In genomic region chr13:66560991-66561390, GRCh38 we compare ENCODE assay signal across 20 cellular contexts.
DNase-seq lines count a peak whose midpoint lies in the region; TF ChIP-seq lines count a peak whose summit lies in the region.
"Had no signal": no experiment of that assay in that cellular context is flagged by ENCODE, and none has a peak within 500 bp of the region (broad histone marks: within the 10 kb centered on the region; RNA-seq: fewer than 3 reads in every experiment).

No MANE protein-coding gene starts in this region.

- peak; percentile 3 for DNase-seq in activated gamma-delta T cell (lab: John Stamatoyannopoulos, UW)
- no peak for DNase-seq in activated gamma-delta T cell treated with Interleukin-2 at 50 U/mL for 16 hours
- no peak for DNase-seq in HEK293T (ENCODE audit: extremely low spot score)
- DNase-seq in testis, result no peak
- no peak for DNase-seq in stimulated activated naive CD4-positive, alpha-beta T cell (lab: John Stamatoyannopoulos, UW)
- DNase-seq: AML-193; CD8-positive, alpha-beta memory T cell; COR-L47; DMS 273 treated with DMSO at 0.1 percent for 48 hours; DMS153; DMS53; DMS79; DND-41; EL; GDM1 had no signal

- H3K9me3 ChIP-seq in testis, result no peaks in the 10 kb centered on the region
- H3K9me3 ChIP-seq: A549 had no signal

- TF ChIP-seq CTCF in testis (IDR thresholded peaks at IDR 0.05), result no peak

- CTCF ChIA-PET in HEK293T (lab: Yijun Ruan, JAX), result interaction anchor here (2.5 kb wide), 1 partner anchor 17 kb away, joined by 8 read pairs; no protein-coding TSS in a partner anchor

- peak overlapping the region; percentile 4 to 29 for H3K4me3 ChIP-seq in testis
- H3K4me3 ChIP-seq: A549; BLaER1 treated with 17β-estradiol and CSF1 and Interleukin-3, amounts not matched to agents 10 nM and 100 nM; GM12878 had no signal

- intact Hi-C loops in testis (cut with DNase I; ENCODE audit: low total_unique reads), result no loop called here

- no peaks in the 10 kb centered on the region for H3K36me3 ChIP-seq in testis (ENCODE audit: low read depth, missing control alignments)
- H3K36me3 ChIP-seq: BLaER1 treated with 17β-estradiol and CSF1 and Interleukin-3, amounts not matched to agents 10 nM and 100 nM had no signal

- H3K4me1 ChIP-seq in testis, result peaks cover 6% of the 10 kb centered on the region

- POLR2A ChIA-PET in HEK293T (lab: Yijun Ruan, JAX), result no interaction called here

- no peaks in the 10 kb centered on the region for H3K27me3 ChIP-seq in testis
- H3K27me3 ChIP-seq: BLaER1 treated with 17β-estradiol and CSF1 and Interleukin-3, amounts not matched to agents 10 nM and 100 nM had no signal

- H3K27ac ChIP-seq in testis, result no peak overlapping the region
- H3K27ac ChIP-seq: 22Rv1; BLaER1 treated with 17β-estradiol and CSF1 and Interleukin-3, amounts not matched to agents 10 nM and 100 nM; C4-2B had no signal

- no peak for TF ChIP-seq POLR2A in testis (IDR thresholded peaks at IDR 0.05)

- 71 to 88% methylated on average over 5 to 23 of the region's 26 CpGs for WGBS in testis, 2 donors

TF ChIP-seq in HEK293T, 16 proteins besides CTCF, POLR2A, EP300 and RAD21:
- TF ChIP-seq SP1 (IDR thresholded peaks at IDR 0.05), result no peak
- no peak for TF ChIP-seq SUZ12 (IDR thresholded peaks at IDR 0.05)
- TF ChIP-seq FOXM1 (IDR thresholded peaks at IDR 0.05; ENCODE audit: borderline replicate concordance), result 0 out of 2 replicates have a peak, but pooled peaks have one; percentile 28
- no peak for TF ChIP-seq TARDBP (IDR thresholded peaks at IDR 0.05)
